Comparison of ENCODE assay signal across 8 cellular contexts in the genomic region with DNA sequence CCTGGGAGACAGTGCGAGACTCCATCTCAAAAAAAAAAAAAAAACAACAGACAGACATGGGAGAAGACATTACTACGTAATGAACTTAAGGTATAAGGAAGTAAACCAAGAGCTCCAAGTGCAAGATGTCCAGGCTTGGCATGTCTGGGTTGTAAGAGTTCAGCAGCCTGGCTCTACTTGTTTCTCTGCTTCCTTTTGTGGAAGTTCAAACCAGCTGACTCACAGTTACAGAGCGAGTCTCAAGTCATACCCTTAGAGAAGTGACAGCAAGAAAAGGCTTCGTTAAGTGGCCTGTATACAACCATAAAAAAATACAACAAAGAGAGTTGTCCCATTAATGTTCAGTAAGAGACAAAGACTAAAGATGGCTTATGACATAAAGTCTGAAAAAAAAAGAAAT. TPM values are rescaled to one million over a fixed set of nuclear protein-coding genes. Genes with fewer than 3 reads are reported as not detected.
A peak's percentile ranks its signal among the peaks of the same experiment; 100 is the strongest.
DNase-seq lines count a peak whose midpoint lies in the region; ATAC-seq lines count a peak whose summit lies in the region.

No MANE protein-coding gene starts in this region.

- H3K27ac ChIP-seq in right cardiac atrium (ENCODE audit: low read length), result peak overlapping the region; percentile 27

- WGBS in right cardiac atrium, result 66% methylated on average over 4 of the region's 4 CpGs

- no peaks in the 10 kb centered on the region for H3K27me3 Mint-ChIP-seq in activated CD4-positive, alpha-beta T cell treated with anti-CD3 and anti-CD28 coated beads for 36 hours
- H3K27me3 Mint-ChIP-seq in activated CD8-positive, alpha-beta T cell treated with anti-CD3 and anti-CD28 coated beads, Interleukin-2, amount 10 ng/mL, durations not matched to agents 7 days and 5 days (ENCODE audit: low read depth), result no peaks in the 10 kb centered on the region
- no peaks in the 10 kb centered on the region for H3K27me3 Mint-ChIP-seq in stimulated activated naive B cell treated with anti-CD40 and anti-IgM and Interleukin-4, amounts not matched to agents 10 μg/mL and 1 μg/mL and 100 μg/mL, for 72 hours

- H3K4me1 ChIP-seq in right cardiac atrium (ENCODE audit: control insufficient read depth, insufficient read depth, low read length), result peaks cover 4% of the 10 kb centered on the region

- no peak for ATAC-seq in activated CD4-positive, alpha-beta T cell treated with anti-CD3 and anti-CD28 coated beads for 36 hours
- ATAC-seq in activated CD8-positive, alpha-beta T cell treated with anti-CD3 and anti-CD28 coated beads, Interleukin-2, amount 10 ng/mL, durations not matched to agents 7 days and 5 days, result no peak
- peak; percentile 15 to 24 for ATAC-seq in right cardiac atrium
- peak; percentile 20 to 23 for ATAC-seq in stimulated activated naive B cell treated with anti-CD40 and anti-IgM and Interleukin-4, amounts not matched to agents 10 μg/mL and 1 μg/mL and 100 μg/mL, for 72 hours (replicated peaks)
- no peak for ATAC-seq in HG03045 (IDR thresholded peaks at IDR 0.05; ENCODE audit: unreplicated experiment)

- no peak for DNase-seq in activated CD4-positive, alpha-beta T cell treated with anti-CD3 and anti-CD28 coated beads for 36 hours
- no peak for DNase-seq in activated CD4-positive, alpha-beta T cell treated with anti-CD3 and anti-CD28 coated beads for 1 hour
- DNase-seq in activated CD8-positive, alpha-beta T cell treated with anti-CD3 and anti-CD28 coated beads, Interleukin-2, amount 10 ng/mL, durations not matched to agents 7 days and 5 days, result no peak
- no peak for DNase-seq in right cardiac atrium
- DNase-seq in stimulated activated naive B cell treated with anti-CD40 and anti-IgM and Interleukin-4, amounts not matched to agents 10 μg/mL and 1 μg/mL and 100 μg/mL, for 72 hours, result no peak
- no peak for DNase-seq in SW 1271 (lab: John Stamatoyannopoulos, UW)
- DNase-seq in effector CD4-positive, alpha-beta T cell, result no peak

- peaks cover 19% of the 10 kb centered on the region for H3K4me1 Mint-ChIP-seq in activated CD4-positive, alpha-beta T cell treated with anti-CD3 and anti-CD28 coated beads for 36 hours
- peaks cover 26% of the 10 kb centered on the region for H3K4me1 Mint-ChIP-seq in activated CD8-positive, alpha-beta T cell treated with anti-CD3 and anti-CD28 coated beads, Interleukin-2, amount 10 ng/mL, durations not matched to agents 7 days and 5 days (ENCODE audit: low read depth)
- H3K4me1 Mint-ChIP-seq in stimulated activated naive B cell treated with anti-CD40 and anti-IgM and Interleukin-4, amounts not matched to agents 10 μg/mL and 1 μg/mL and 100 μg/mL, for 72 hours, result peaks cover 10 to 27% of the 10 kb centered on the region in 2 donors

- peaks cover 47% of the 10 kb centered on the region for H3K36me3 Mint-ChIP-seq in activated CD4-positive, alpha-beta T cell treated with anti-CD3 and anti-CD28 coated beads for 36 hours (ENCODE audit: low read depth)
- peaks cover 62% of the 10 kb centered on the region for H3K36me3 Mint-ChIP-seq in activated CD8-positive, alpha-beta T cell treated with anti-CD3 and anti-CD28 coated beads, Interleukin-2, amount 10 ng/mL, durations not matched to agents 7 days and 5 days (ENCODE audit: low read depth)
- peaks cover 25 to 38% of the 10 kb centered on the region in 2 donors for H3K36me3 Mint-ChIP-seq in stimulated activated naive B cell treated with anti-CD40 and anti-IgM and Interleukin-4, amounts not matched to agents 10 μg/mL and 1 μg/mL and 100 μg/mL, for 72 hours

- peak overlapping the region; percentile 66 for H3K27ac Mint-ChIP-seq in activated CD4-positive, alpha-beta T cell treated with anti-CD3 and anti-CD28 coated beads for 36 hours
- peak overlapping the region; percentile 6 for H3K27ac Mint-ChIP-seq in activated CD8-positive, alpha-beta T cell treated with anti-CD3 and anti-CD28 coated beads, Interleukin-2, amount 10 ng/mL, durations not matched to agents 7 days and 5 days
- peak overlapping the region; percentile 47 for H3K27ac Mint-ChIP-seq in stimulated activated naive B cell treated with anti-CD40 and anti-IgM and Interleukin-4, amounts not matched to agents 10 μg/mL and 1 μg/mL and 100 μg/mL, for 72 hours

- POLR2A ChIA-PET in activated CD4-positive, alpha-beta T cell treated with anti-CD3 and anti-CD28 coated beads for 36 hours (lab: Charles Lee), result interaction anchor here (0.5 to 0.9 kb wide), 2 partner anchors 15 to 36 kb away, joined by 3 to 4 read pairs; no protein-coding TSS in a partner anchor
- POLR2A ChIA-PET in activated CD8-positive, alpha-beta T cell treated with anti-CD3 and anti-CD28 coated beads, Interleukin-2, amount 10 ng/mL, durations not matched to agents 7 days and 5 days (lab: Charles Lee), result no interaction called here

- peak overlapping the region; percentile 96 for H3K4me3 ChIP-seq in right cardiac atrium (ENCODE audit: low read length)

- no peaks in the 10 kb centered on the region for H3K27me3 ChIP-seq in right cardiac atrium (ENCODE audit: control insufficient read depth, insufficient read depth)

- no peaks in the 10 kb centered on the region for H3K9me3 ChIP-seq in right cardiac atrium (ENCODE audit: control insufficient read depth, low read length)

- peak overlapping the region; percentile 85 for H3K4me3 Mint-ChIP-seq in activated CD4-positive, alpha-beta T cell treated with anti-CD3 and anti-CD28 coated beads for 36 hours
- peak overlapping the region; percentile 99 for H3K4me3 Mint-ChIP-seq in activated CD8-positive, alpha-beta T cell treated with anti-CD3 and anti-CD28 coated beads, Interleukin-2, amount 10 ng/mL, durations not matched to agents 7 days and 5 days
- peak overlapping the region; percentile 79 to 99 for H3K4me3 Mint-ChIP-seq in stimulated activated naive B cell treated with anti-CD40 and anti-IgM and Interleukin-4, amounts not matched to agents 10 μg/mL and 1 μg/mL and 100 μg/mL, for 72 hours

- H3K9me3 Mint-ChIP-seq in activated CD4-positive, alpha-beta T cell treated with anti-CD3 and anti-CD28 coated beads for 36 hours (ENCODE audit: low read depth), result no peaks in the 10 kb centered on the region
- H3K9me3 Mint-ChIP-seq in activated CD8-positive, alpha-beta T cell treated with anti-CD3 and anti-CD28 coated beads, Interleukin-2, amount 10 ng/mL, durations not matched to agents 7 days and 5 days (ENCODE audit: insufficient read depth), result no peaks in the 10 kb centered on the region
- no peaks in the 10 kb centered on the region for H3K9me3 Mint-ChIP-seq in stimulated activated naive B cell treated with anti-CD40 and anti-IgM and Interleukin-4, amounts not matched to agents 10 μg/mL and 1 μg/mL and 100 μg/mL, for 72 hours

- intact Hi-C loops in activated CD4-positive, alpha-beta T cell treated with anti-CD3 and anti-CD28 coated beads for 36 hours (cut with DNase I, micrococcal nuclease), result loop anchor here in 1 of 2 experiments (2.0 to 5.0 kb wide), 3 partner anchors 223 to 647 kb away; partner anchors contain the start of genes CCT3, DAP3, SCAMP3 and TSACC
- intact Hi-C loops in right cardiac atrium (cut with DNase I), result loop anchor here in 1 of 4 donors (10.0 kb wide), 1 partner anchor 45 kb away; no protein-coding TSS in a partner anchor

- CTCF ChIA-PET in activated CD4-positive, alpha-beta T cell treated with anti-CD3 and anti-CD28 coated beads for 36 hours (lab: Charles Lee), result interaction anchor here (0.6 to 1.0 kb wide), 3 partner anchors 80 to 313 kb away, joined by 3 to 6 read pairs (median 4); no protein-coding TSS in a partner anchor
- CTCF ChIA-PET in activated CD8-positive, alpha-beta T cell treated with anti-CD3 and anti-CD28 coated beads, Interleukin-2, amount 10 ng/mL, durations not matched to agents 7 days and 5 days (lab: Charles Lee), result no interaction called here

RNA-seq across cellular contexts. Expression of gene RIT1, which starts 1.3 kb away (rescaled TPM):
- 10 to 100 TPM; 20.3 to 23.0 TPM for total RNA-seq in activated CD4-positive, alpha-beta T cell treated with anti-CD3 and anti-CD28 coated beads for 36 hours
- total RNA-seq in activated CD8-positive, alpha-beta T cell treated with anti-CD3 and anti-CD28 coated beads, Interleukin-2, amount 10 ng/mL, durations not matched to agents 7 days and 5 days, result 10 to 100 TPM; 26.0 to 26.4 TPM
- 10 to 100 TPM; 21.6 to 26.2 (median 22.5) TPM for total RNA-seq in right cardiac atrium
- polyA plus RNA-seq in right cardiac atrium, result 9.4 TPM

RNA-seq across cellular contexts. Expression of gene KHDC4, which starts 24.3 kb away (rescaled TPM):
- total RNA-seq in activated CD4-positive, alpha-beta T cell treated with anti-CD3 and anti-CD28 coated beads for 36 hours, result 10 to 100 TPM; 68.7 to 97.5 TPM
- 10 to 100 TPM; 64.5 to 68.9 TPM for total RNA-seq in activated CD8-positive, alpha-beta T cell treated with anti-CD3 and anti-CD28 coated beads, Interleukin-2, amount 10 ng/mL, durations not matched to agents 7 days and 5 days
- total RNA-seq in right cardiac atrium, result 10 to 100 TPM; 24.0 to 29.3 (median 28.8) TPM
- 20.0 TPM for polyA plus RNA-seq in right cardiac atrium

RNA-seq across cellular contexts. Expression of gene RXFP4, which starts 31.5 kb away (rescaled TPM):
- not detected for total RNA-seq in activated CD4-positive, alpha-beta T cell treated with anti-CD3 and anti-CD28 coated beads for 36 hours
- not detected for total RNA-seq in activated CD8-positive, alpha-beta T cell treated with anti-CD3 and anti-CD28 coated beads, Interleukin-2, amount 10 ng/mL, durations not matched to agents 7 days and 5 days
- total RNA-seq in right cardiac atrium, result not detected
- not detected for polyA plus RNA-seq in right cardiac atrium

RNA-seq across cellular contexts. Expression of gene SYT11, which starts 50.5 kb away (rescaled TPM):
- 10 to 100 TPM; 14.3 to 14.8 TPM for total RNA-seq in activated CD4-positive, alpha-beta T cell treated with anti-CD3 and anti-CD28 coated beads for 36 hours
- 10 to 100 TPM; 11.9 to 12.2 TPM for total RNA-seq in activated CD8-positive, alpha-beta T cell treated with anti-CD3 and anti-CD28 coated beads, Interleukin-2, amount 10 ng/mL, durations not matched to agents 7 days and 5 days
- total RNA-seq in right cardiac atrium, result 10 to 100 TPM; 11.4 to 15.4 (median 14.4) TPM
- polyA plus RNA-seq in right cardiac atrium, result 4.7 TPM

RNA-seq across cellular contexts. Expression of gene GON4L, which starts 52.9 kb away (rescaled TPM):
- total RNA-seq in activated CD4-positive, alpha-beta T cell treated with anti-CD3 and anti-CD28 coated beads for 36 hours, result 10 to 100 TPM; 44.2 to 48.8 TPM
- total RNA-seq in activated CD8-positive, alpha-beta T cell treated with anti-CD3 and anti-CD28 coated beads, Interleukin-2, amount 10 ng/mL, durations not matched to agents 7 days and 5 days, result 10 to 100 TPM; 64.8 to 70.3 TPM
- total RNA-seq in right cardiac atrium, result 10 to 100 TPM; 24.4 to 30.2 (median 27.1) TPM
- 13.8 TPM for polyA plus RNA-seq in right cardiac atrium

Comparison
In these comparisons a context has a peak if more than half of its experiments do, and no peak if none do; other contexts are left out.
1. ATAC-seq: peak in right cardiac atrium (2 of 2) and stimulated activated naive B cell treated with anti-CD40 and anti-IgM and Interleukin-4, amounts not matched to agents 10 μg/mL and 1 μg/mL and 100 μg/mL, for 72 hours (2 of 2); none in activated CD4-positive, alpha-beta T cell treated with anti-CD3 and anti-CD28 coated beads for 36 hours (single experiment), activated CD8-positive, alpha-beta T cell treated with anti-CD3 and anti-CD28 coated beads, Interleukin-2, amount 10 ng/mL, durations not matched to agents 7 days and 5 days (single experiment) and HG03045 (single experiment).
2. H3K27ac Mint-ChIP-seq: peak in every context shown above with its lines; median percentile 66 in activated CD4-positive, alpha-beta T cell treated with anti-CD3 and anti-CD28 coated beads for 36 hours; 47 in stimulated activated naive B cell treated with anti-CD40 and anti-IgM and Interleukin-4, amounts not matched to agents 10 μg/mL and 1 μg/mL and 100 μg/mL, for 72 hours; 6 in activated CD8-positive, alpha-beta T cell treated with anti-CD3 and anti-CD28 coated beads, Interleukin-2, amount 10 ng/mL, durations not matched to agents 7 days and 5 days.
3. Peak in every context shown above with its lines, with median percentiles within 50 percentile points of each other: H3K4me3 Mint-ChIP-seq.